12 cellular contexts compared by ENCODE assay signal in genomic region chr12:110059651-110060000, GRCh38. TPM values are rescaled to one million over a fixed set of nuclear protein-coding genes. Genes with fewer than 3 reads are reported as not detected.
DNase-seq lines count a peak whose midpoint lies in the region; TF ChIP-seq lines count a peak whose summit lies in the region.
"Had no signal": no experiment of that assay in that cellular context is flagged by ENCODE, and none has a peak within 500 bp of the region (broad histone marks: within the 10 kb centered on the region; RNA-seq: fewer than 3 reads in every experiment).

No MANE protein-coding gene starts in this region.

- no peaks in the 10 kb centered on the region for H3K79me2 ChIP-seq in Karpas-422 (ENCODE audit: low read length)

- in situ Hi-C loops in G401 (cut with HindIII; ENCODE audit: low sequenced_read_pairs): loop anchor here (5.0 kb wide), 1 partner anchor 97 kb away; no protein-coding TSS in a partner anchor

- H3K27me3 Mint-ChIP-seq in T-helper 2 cell treated with Interferon-gamma antibody and Interleukin-4, amounts not matched to agents 5 μg/mL and 100 μg/mL, for 36 hours (ENCODE audit: low read depth): no peaks in the 10 kb centered on the region
- peaks cover 6% of the 10 kb centered on the region for H3K27me3 Mint-ChIP-seq in mesothelial cell of epicardium (ENCODE audit: low read depth)

- no peak overlapping the region for H3K4me3 ChIP-seq in Karpas-422 (ENCODE audit: low read length)

- no peaks in the 10 kb centered on the region for H3K9me3 ChIP-seq in Karpas-422 (ENCODE audit: low read length)

- no peaks in the 10 kb centered on the region for H3K9me2 ChIP-seq in Karpas-422 (replicated peaks; ENCODE audit: insufficient read depth, low read length)

- H3K4me3 Mint-ChIP-seq in T-helper 2 cell treated with Interferon-gamma antibody and Interleukin-4, amounts not matched to agents 5 μg/mL and 100 μg/mL, for 36 hours: peak overlapping the region; percentile 37
- H3K4me3 Mint-ChIP-seq in mesothelial cell of epicardium: no peak overlapping the region

- no peaks in the 10 kb centered on the region for H3K36me3 ChIP-seq in Karpas-422 (ENCODE audit: insufficient read depth, low read length)

- H3K4me2 ChIP-seq in Karpas-422 (ENCODE audit: low read depth, low read length, poor library complexity, severe bottlenecking): no peak overlapping the region

- H4K20me1 ChIP-seq in Karpas-422 (ENCODE audit: insufficient read depth, low read depth, low read length): no peaks in the 10 kb centered on the region

- H3K9me3 Mint-ChIP-seq in T-helper 2 cell treated with Interferon-gamma antibody and Interleukin-4, amounts not matched to agents 5 μg/mL and 100 μg/mL, for 36 hours: no peaks in the 10 kb centered on the region
- H3K9me3 Mint-ChIP-seq in mesothelial cell of epicardium: no peaks in the 10 kb centered on the region

- no peak overlapping the region for H3K9ac ChIP-seq in Karpas-422 (ENCODE audit: low read length)

- H3K4me1 ChIP-seq in Karpas-422 (ENCODE audit: low read length): no peaks in the 10 kb centered on the region

- 0 out of 2 replicates have a peak overlapping the region, but pooled peaks have one; percentile 34 for H2AFZ ChIP-seq in Karpas-422 (ENCODE audit: low read length)

- TF ChIP-seq CTCF in mesothelial cell of epicardium (IDR thresholded peaks at IDR 0.05; ENCODE audit: unreplicated experiment): no peak

- no peaks in the 10 kb centered on the region for H3K27me3 ChIP-seq in Karpas-422 (ENCODE audit: low read length)

- no peak overlapping the region for H3K27ac ChIP-seq in Karpas-422 (ENCODE audit: low read length)
- peak overlapping the region; percentile 84 for H3K27ac ChIP-seq in cingulate gyrus (ENCODE audit: low read depth, low read length)

- peak overlapping the region; percentile 34 for H3K27ac Mint-ChIP-seq in T-helper 2 cell treated with Interferon-gamma antibody and Interleukin-4, amounts not matched to agents 5 μg/mL and 100 μg/mL, for 36 hours
- H3K27ac Mint-ChIP-seq in mesothelial cell of epicardium: no peak overlapping the region

- no peak for DNase-seq in T-helper 2 cell treated with Interferon-gamma antibody and Interleukin-4, amounts not matched to agents 5 μg/mL and 100 μg/mL, for 36 hours (ENCODE audit: low spot score)
- DNase-seq in T-helper 2 cell (no peak), Karpas-422 (no peak), superior temporal gyrus (ENCODE audit: extremely low spot score) (peak; percentile 24), G401 (ENCODE audit: low spot score) (no peak), mesothelial cell of epicardium (ENCODE audit: low spot score in 2 of 2, unreplicated experiment in 2 of 2) (no peak)
- DNase-seq: DMS79; NCI-H1092; NCI-H226; NCI-H526 treated with DMSO at 0.1 percent for 48 hours; NK-92 treated with Interleukin-12 subunit alpha and Interleukin-12 subunit beta, amount 100 ng/mL, for 24 hours had no signal

- H3K36me3 Mint-ChIP-seq in T-helper 2 cell treated with Interferon-gamma antibody and Interleukin-4, amounts not matched to agents 5 μg/mL and 100 μg/mL, for 36 hours (ENCODE audit: low read depth): peaks cover 31% of the 10 kb centered on the region
- no peaks in the 10 kb centered on the region for H3K36me3 Mint-ChIP-seq in mesothelial cell of epicardium

- H3K4me1 Mint-ChIP-seq in T-helper 2 cell treated with Interferon-gamma antibody and Interleukin-4, amounts not matched to agents 5 μg/mL and 100 μg/mL, for 36 hours (ENCODE audit: low read depth): peaks cover 42% of the 10 kb centered on the region
- H3K4me1 Mint-ChIP-seq in mesothelial cell of epicardium: peaks cover 5% of the 10 kb centered on the region

RNA-seq across cellular contexts. Expression of gene C12orf76, which starts 11.3 kb away (rescaled TPM):
- 12.8 and 24.6 TPM in 2 replicates for total RNA-seq in Karpas-422 (2014; rRNA removed; shearing (Covaris generic); ENCODE audit: low replicate concordance)
- total RNA-seq in G401 (2014; rRNA removed; shearing (Covaris generic)): 17.3 and 20.5 TPM in 2 replicates
- 21.7 to 22.2 TPM (median 21.8 TPM) in 3 replicates for total RNA-seq in mesothelial cell of epicardium
